Comparison of ENCODE assay signal across 11 cellular contexts in genomic region chr5:132469380-132470372, GRCh38. TPM values are rescaled to one million over a fixed set of nuclear protein-coding genes. Genes with fewer than 3 reads are reported as not detected.
DNase-seq lines count a peak whose midpoint lies in the region; ATAC-seq, FAIRE-seq and TF ChIP-seq lines count a peak whose summit lies in the region.
"Had no signal": no experiment of that assay in that cellular context is flagged by ENCODE, and none has a peak within 500 bp of the region (broad histone marks: within the 10 kb centered on the region; RNA-seq: fewer than 3 reads in every experiment).

No MANE protein-coding gene starts in this region.

- H3K27ac Mint-ChIP-seq in activated naive CD4-positive, alpha-beta T cell treated with anti-CD3 and anti-CD28 coated beads, Interleukin-2, amount 50 U/mL, for 24 hours: peak overlapping the region; percentile 85
- peak overlapping the region; percentile 94 to 97 for H3K27ac Mint-ChIP-seq in T-cell

- peak overlapping the region; percentile 44 for H3K4me2 ChIP-seq in HepG2 (ENCODE audit: low read depth, low read length)

- no peak overlapping the region for H3K4me3 Mint-ChIP-seq in activated naive CD4-positive, alpha-beta T cell treated with anti-CD3 and anti-CD28 coated beads, Interleukin-2, amount 50 U/mL, for 24 hours
- peak overlapping the region in 1 of 3 donors; percentile 53 for H3K4me3 Mint-ChIP-seq in T-cell

- CTCF ChIA-PET in T-cell (lab: Charles Lee) (interaction anchor here in 1 of 2 donors (1.0 to 1.2 kb wide), 2 partner anchors 10 to 16 kb away, joined by 3 to 4 read pairs; no protein-coding TSS in a partner anchor), HepG2 (lab: Yijun Ruan, JAX; ENCODE audit: low intra/inter-chr PET ratio, low total read pairs) (interaction anchor here (1.0 to 1.3 kb wide), 2 partner anchors 43 to 51 kb away, joined by 3 read pairs; no protein-coding TSS in a partner anchor)

- ATAC-seq in T-cell (replicated peaks in 1 of 4) (no peak), HepG2 (peak; percentile 69), upper lobe of right lung (no peak), GM18861 (IDR thresholded peaks at IDR 0.05; ENCODE audit: unreplicated experiment) (no peak), HG03097 (IDR thresholded peaks at IDR 0.05; ENCODE audit: low FRiP score, unreplicated experiment) (no peak), GM21737 (IDR thresholded peaks at IDR 0.05; ENCODE audit: unreplicated experiment) (no peak)
- ATAC-seq: heart left ventricle had no signal

- no peaks in the 10 kb centered on the region for H3K36me3 ChIP-seq in HepG2 (replicated peaks in 1 of 2; ENCODE audit: control insufficient read depth in 1 of 2, insufficient read depth in 2 of 2, low read length in 2 of 2)
- H3K36me3 ChIP-seq in upper lobe of right lung: peaks cover 5% of the 10 kb centered on the region

- no peak for TF ChIP-seq EP300 in HepG2 (IDR thresholded peaks at IDR 0.05; ENCODE audit: low read depth in 2 of 2, low read length in 2 of 2)
- no peak for TF ChIP-seq EP300 in HepG2 (CRISPR knock-in tag; IDR thresholded peaks at IDR 0.05; ENCODE audit: borderline replicate concordance)

- TF ChIP-seq POLR2A in HepG2 (IDR thresholded peaks at IDR 0.05; ENCODE audit: insufficient read depth in 1 of 2, low read depth in 2 of 2, low read length in 2 of 2): no peak

- no peak overlapping the region for H3K27ac ChIP-seq in HepG2 (ENCODE audit: extremely low read length, insufficient read depth, low read length)
- peak overlapping the region; percentile 37 for H3K27ac ChIP-seq in upper lobe of right lung

- POLR2A ChIA-PET in T-cell (lab: Charles Lee): interaction anchor here (0.5 to 3.5 kb wide), 8 partner anchors 9 to 23 kb away, joined by 3 to 10 read pairs (median 3); partner anchors contain the start of gene IRF1 (in 1 of the 2)
- POLR2A ChIA-PET in HepG2 (lab: Yijun Ruan, JAX): interaction anchor here (0.8 to 2.2 kb wide), 13 partner anchors 9 to 59 kb away, joined by 3 to 23 read pairs (median 5); partner anchors contain the start of gene IRF1

- H3K4me3 ChIP-seq in HepG2 (replicated peaks in 1 of 3; ENCODE audit: insufficient read depth in 1 of 3, low read depth in 2 of 3, low read length in 3 of 3): peak overlapping the region in 1 of 3 experiments; percentile 7; a peak in 1 of 6 replicates
- H3K4me3 ChIP-seq in upper lobe of right lung: no peak overlapping the region
- H3K4me3 ChIP-seq: heart left ventricle had no signal

- H3K79me2 ChIP-seq in HepG2 (ENCODE audit: insufficient read depth, low read length): no peaks in the 10 kb centered on the region

- no peak for DNase-seq in activated naive CD4-positive, alpha-beta T cell treated with Interleukin-2 at 50 U/mL for 16 hours
- DNase-seq in T-cell: peak in 3 of 34 experiments; percentile 1 to 5 (median 4)
- DNase-seq in HepG2 (ENCODE audit: low spot score): peak; percentile 60
- DNase-seq in upper lobe of right lung: peak; percentile 28
- DNase-seq: caudate nucleus, KG1 had no signal

- TF ChIP-seq CTCF in HepG2 (CRISPR knock-in tag; IDR thresholded peaks at IDR 0.05) (peak; percentile 57), upper lobe of right lung (IDR thresholded peaks at IDR 0.05) (no peak)

- peaks cover 92% of the 10 kb centered on the region for H3K4me1 Mint-ChIP-seq in activated naive CD4-positive, alpha-beta T cell treated with anti-CD3 and anti-CD28 coated beads, Interleukin-2, amount 50 U/mL, for 24 hours
- peaks cover 87 to 96% (median 90%) of the 10 kb centered on the region in 3 donors for H3K4me1 Mint-ChIP-seq in T-cell

- peaks cover 2% of the 10 kb centered on the region for H3K36me3 Mint-ChIP-seq in activated naive CD4-positive, alpha-beta T cell treated with anti-CD3 and anti-CD28 coated beads, Interleukin-2, amount 50 U/mL, for 24 hours
- H3K36me3 Mint-ChIP-seq in T-cell: peaks cover 6% of the 10 kb centered on the region

- WGBS in HepG2 (ENCODE audit: low lambda C conversion rate): 17% methylated on average over 9 of the region's 10 CpGs

- no peaks in the 10 kb centered on the region for H3K27me3 Mint-ChIP-seq in activated naive CD4-positive, alpha-beta T cell treated with anti-CD3 and anti-CD28 coated beads, Interleukin-2, amount 50 U/mL, for 24 hours
- H3K27me3 Mint-ChIP-seq in T-cell: no peaks in the 10 kb centered on the region

- TF ChIP-seq RAD21 in HepG2 (CRISPR knock-in tag; IDR thresholded peaks at IDR 0.05): peak; percentile 42; the same call in 1 of the 2 replicates

- no peaks in the 10 kb centered on the region for H3K9me3 Mint-ChIP-seq in activated naive CD4-positive, alpha-beta T cell treated with anti-CD3 and anti-CD28 coated beads, Interleukin-2, amount 50 U/mL, for 24 hours
- no peaks in the 10 kb centered on the region for H3K9me3 Mint-ChIP-seq in T-cell

- BruUV-seq in HepG2 (replicated peaks; lab: Mats Ljungman, UMichigan): no TSS peak

- H4K20me1 ChIP-seq in HepG2 (ENCODE audit: insufficient read depth, low read length): no peaks in the 10 kb centered on the region

- H3K9me3 ChIP-seq in HepG2 (ENCODE audit: low read length) (no peaks in the 10 kb centered on the region), upper lobe of right lung (no peaks in the 10 kb centered on the region)

- no peak overlapping the region; the same call in 1 of the 2 replicates for H3K9ac ChIP-seq in HepG2 (ENCODE audit: insufficient read depth, low read depth, low read length)

- FAIRE-seq in HepG2 (lab: Jason Lieb, UNC): peak; percentile 60

- intact Hi-C loops in HepG2 (cut with micrococcal nuclease; ENCODE audit: unreplicated experiment) (loop anchor here (2.0 kb wide), 1 partner anchor 51 kb away; no protein-coding TSS in a partner anchor), upper lobe of right lung (cut with DNase I) (no loop called here)

- no peak overlapping the region for H2AFZ ChIP-seq in HepG2 (ENCODE audit: low read length)

- in situ Hi-C loops in HepG2 (cut with HindIII; ENCODE audit: extremely low pct_ligation_motif_present, low pct_unique_long_range_greater_than_20kb): no loop called here

- peaks cover 68% of the 10 kb centered on the region for H3K4me1 ChIP-seq in HepG2 (ENCODE audit: insufficient read depth, low read length)
- H3K4me1 ChIP-seq in upper lobe of right lung: peaks cover 57% of the 10 kb centered on the region

- H3K27me3 ChIP-seq in HepG2 (ENCODE audit: control insufficient read depth in 1 of 2, insufficient read depth in 2 of 2, low read length in 2 of 2): no peaks in the 10 kb centered on the region
- H3K27me3 ChIP-seq in upper lobe of right lung: no peaks in the 10 kb centered on the region
- H3K27me3 ChIP-seq: heart left ventricle had no signal

TF ChIP-seq in HepG2, 621 proteins besides CTCF, POLR2A, EP300 and RAD21 (continues in another document):
- TF ChIP-seq CREM (IDR thresholded peaks at IDR 0.05) (no peak), CREM (CRISPR knock-in tag; IDR thresholded peaks at IDR 0.05) (no peak), ZNF431 (CRISPR knock-in tag; IDR thresholded peaks at IDR 0.05; ENCODE audit: borderline replicate concordance, low read depth) (no peak), SALL1 (CRISPR knock-in tag; IDR thresholded peaks at IDR 0.05) (peak; percentile 38; the same call in 1 of the 2 replicates), PRPF4 (IDR thresholded peaks at IDR 0.05; ENCODE audit: low read depth, low read length, poor library complexity, severe bottlenecking) (no peak), ZNF543 (CRISPR knock-in tag; IDR thresholded peaks at IDR 0.05) (no peak), HNF4A (CRISPR knock-in tag; IDR thresholded peaks at IDR 0.05) (peak; percentile 20; the same call in 1 of the 2 replicates), CEBPB (IDR thresholded peaks at IDR 0.05; ENCODE audit: borderline replicate concordance, low read depth, low read length) (peak; percentile 69), KDM2A (CRISPR knock-in tag; IDR thresholded peaks at IDR 0.05; ENCODE audit: borderline replicate concordance, low read depth) (no peak), CREB1 (IDR thresholded peaks at IDR 0.05) (no peak), CREB1 (CRISPR knock-in tag; IDR thresholded peaks at IDR 0.05) (no peak), ZNF275 (CRISPR knock-in tag; IDR thresholded peaks at IDR 0.05; ENCODE audit: borderline replicate concordance) (no peak)

RNA-seq across cellular contexts. Expression of gene IRF1, which starts 20.9 kb away (rescaled TPM):
- total RNA-seq in T-cell: 100 to 1,000 TPM; 167 to 859 (median 252) TPM
- 5.8 and 8.8 TPM in 2 replicates for total RNA-seq in HepG2 (2016; rRNA removed; fragmentation: Illumina TruSeq; extraction: Trizol)
- total RNA-seq in HepG2 (2016; cell fraction: cytosol; rRNA removed; fragmentation: Illumina TruSeq; extraction: Trizol; ENCODE audit: low read depth): 1.2 and 1.9 TPM in 2 replicates
- 4.4 and 10.1 TPM in 2 replicates for total RNA-seq in HepG2 (2016; cell fraction: insoluble cytoplasmic fraction; rRNA removed; fragmentation: Illumina TruSeq; extraction: Trizol)
- 2.5 and 3.3 TPM in 2 replicates for total RNA-seq in HepG2 (2016; cell fraction: membrane; rRNA removed; fragmentation: Illumina TruSeq; extraction: Trizol)
- 14.5 and 19.2 TPM in 2 replicates for total RNA-seq in HepG2 (2016; cell fraction: nucleus; rRNA removed; fragmentation: Illumina TruSeq; extraction: Trizol)
- 4.1 and 4.4 TPM in 2 replicates for polyA plus RNA-seq in HepG2 (2011; rRNA removed)
- polyA plus RNA-seq in HepG2 (2011; cell fraction: cytosol; rRNA removed): 4.7 and 4.8 TPM in 2 replicates
- 10.1 and 10.8 TPM in 2 replicates for polyA plus RNA-seq in HepG2 (2011; cell fraction: nucleus; rRNA removed)
- 3.4 and 4.0 TPM in 2 replicates for polyA plus RNA-seq in HepG2 (2012)
- polyA plus RNA-seq in HepG2 (2016; cell fraction: cytosol; fragmentation: Illumina TruSeq; extraction: Trizol; ENCODE audit: low read depth): 0.75 and 0.77 TPM in 2 replicates
- polyA plus RNA-seq in HepG2 (2016; cell fraction: insoluble cytoplasmic fraction; fragmentation: Illumina TruSeq; extraction: Trizol; ENCODE audit: low read depth): 5.3 and 6.8 TPM in 2 replicates
- 0.80 and 1.4 TPM in 2 replicates for polyA plus RNA-seq in HepG2 (2016; cell fraction: membrane; fragmentation: Illumina TruSeq; extraction: Trizol; ENCODE audit: low read depth)
- 8.7 and 9.9 TPM in 2 replicates for polyA plus RNA-seq in HepG2 (2016; cell fraction: nucleus; fragmentation: Illumina TruSeq; extraction: Trizol; ENCODE audit: insufficient read depth, low read depth)
- 24.0 and 36.4 TPM in 2 replicates for polyA minus RNA-seq in HepG2 (2011; rRNA and poly(A)+ RNA removed; ENCODE audit: low replicate concordance)
- polyA minus RNA-seq in HepG2 (2011; cell fraction: cytosol; rRNA and poly(A)+ RNA removed): 4.7 and 7.5 TPM in 2 replicates
- 28.5 and 37.7 TPM in 2 replicates for polyA minus RNA-seq in HepG2 (2011; cell fraction: nucleus; rRNA and poly(A)+ RNA removed)
- total RNA-seq in upper lobe of right lung: 59.5 TPM
